9 cellular contexts compared by ENCODE assay signal in genomic region chr6:45923831-45924391, GRCh38.
DNase-seq lines count a peak whose midpoint lies in the region; ATAC-seq and TF ChIP-seq lines count a peak whose summit lies in the region.
"Had no signal": no experiment of that assay in that cellular context is flagged by ENCODE, and none has a peak within 500 bp of the region (broad histone marks: within the 10 kb centered on the region; RNA-seq: fewer than 3 reads in every experiment).

No MANE protein-coding gene starts in this region.

- intact Hi-C loops in A673 (cut with micrococcal nuclease; ENCODE audit: unreplicated experiment), result loop anchor here (2.0 to 10.0 kb wide), 4 partner anchors 489 to 1447 kb away; no protein-coding TSS in a partner anchor
- intact Hi-C loops in tibial artery (cut with DNase I; ENCODE audit: low total_unique reads), result loop anchor here (10.0 kb wide), 2 partner anchors 1269 to 1449 kb away; no protein-coding TSS in a partner anchor

- H3K79me2 ChIP-seq in smooth muscle cell (ENCODE audit: low read depth), result no peaks in the 10 kb centered on the region

- POLR2A ChIA-PET in A673 (lab: Charles Lee; ENCODE audit: low non-redundant PET), result no interaction called here

- H3K9me3 ChIP-seq in smooth muscle cell (replicated peaks; ENCODE audit: low read depth) (no peaks in the 10 kb centered on the region), A673 (ENCODE audit: low read depth, low read length, poor library complexity, severe bottlenecking) (no peaks in the 10 kb centered on the region), tibial artery (no peaks in the 10 kb centered on the region)
- H3K9me3 ChIP-seq: neutrophil had no signal

- peak; percentile 69 for ATAC-seq in GM18868 (IDR thresholded peaks at IDR 0.05; ENCODE audit: unreplicated experiment)
- ATAC-seq in HG02840 (IDR thresholded peaks at IDR 0.05; ENCODE audit: low FRiP score, unreplicated experiment), result peak; percentile 66

- peak; percentile 75 for DNase-seq in activated T-cell treated with anti-CD3 and anti-CD28 coated beads, Interleukin-2, amount 50 U/mL, for 48 hours
- DNase-seq in smooth muscle cell (lab: John Stamatoyannopoulos, UW; ENCODE audit: unreplicated experiment) (no peak), mucosa of gallbladder (ENCODE audit: low spot score) (no peak), NCI-H1436 treated with DMSO at 0.1 percent for 48 hours (lab: John Stamatoyannopoulos, UW) (no peak), A673 (ENCODE audit: low spot score) (no peak), tibial artery (no peak)

- TF ChIP-seq CTCF in smooth muscle cell (IDR thresholded peaks at IDR 0.05; ENCODE audit: borderline replicate concordance, insufficient read depth, poor library complexity, severe bottlenecking) (no peak), A673 (conservative IDR thresholded peaks at IDR 0.05; ENCODE audit: low read depth, low read length) (no peak), tibial artery (IDR thresholded peaks at IDR 0.05) (no peak)

- WGBS in smooth muscle cell (ENCODE audit: low lambda C conversion rate), result 17% methylated on average over 5 of the region's 5 CpGs

- peak overlapping the region; percentile 66 for H3K4me2 ChIP-seq in smooth muscle cell

- CTCF ChIA-PET in A673 (lab: Charles Lee), result no interaction called here

- H3K27me3 ChIP-seq in smooth muscle cell (ENCODE audit: low read depth) (no peaks in the 10 kb centered on the region), A673 (replicated peaks; ENCODE audit: insufficient read depth, low read depth, low read length, poor library complexity) (no peaks in the 10 kb centered on the region), tibial artery (peaks cover 0 to 7% of the 10 kb centered on the region in 2 donors)
- H3K27me3 ChIP-seq: neutrophil had no signal

- no peaks in the 10 kb centered on the region for H4K20me1 ChIP-seq in smooth muscle cell (ENCODE audit: low read depth)

- peaks cover 26% of the 10 kb centered on the region for H3K4me1 ChIP-seq in smooth muscle cell (ENCODE audit: low read depth)
- no peaks in the 10 kb centered on the region for H3K4me1 ChIP-seq in A673 (ENCODE audit: insufficient read depth, low read length, poor library complexity, severe bottlenecking)
- H3K4me1 ChIP-seq in tibial artery, result no peaks in the 10 kb centered on the region

- no TSS peak for BruUV-seq in A673 (replicated peaks; lab: Mats Ljungman, UMichigan)

- peak overlapping the region; percentile 25 for H3K9ac ChIP-seq in smooth muscle cell (ENCODE audit: low read depth)

- H3K27ac ChIP-seq in smooth muscle cell (ENCODE audit: low read depth), result peak overlapping the region; percentile 75
- H3K27ac ChIP-seq in A673 (ENCODE audit: low read depth, low read length, poor library complexity, severe bottlenecking), result no peak overlapping the region
- no peak overlapping the region for H3K27ac ChIP-seq in tibial artery
- H3K27ac ChIP-seq: neutrophil had no signal

- H2AFZ ChIP-seq in smooth muscle cell (ENCODE audit: low read depth), result no peak overlapping the region

- H3K36me3 ChIP-seq in smooth muscle cell (ENCODE audit: low read depth), result no peaks in the 10 kb centered on the region
- H3K36me3 ChIP-seq in A673 (ENCODE audit: insufficient read depth, low read length, poor library complexity, severe bottlenecking), result no peaks in the 10 kb centered on the region
- no peaks in the 10 kb centered on the region for H3K36me3 ChIP-seq in tibial artery
- H3K36me3 ChIP-seq: neutrophil had no signal

- H3F3A ChIP-seq in smooth muscle cell (ENCODE audit: low read depth), result peaks cover 14% of the 10 kb centered on the region

- H3K4me3 ChIP-seq in smooth muscle cell (no peak overlapping the region), A673 (ENCODE audit: low read depth, low read length, poor library complexity, severe bottlenecking) (no peak overlapping the region), tibial artery (no peak overlapping the region)

Comparison
In these comparisons a context has a peak if more than half of its experiments do, and no peak if none do; other contexts are left out.
1. DNase-seq: peak in activated T-cell treated with anti-CD3 and anti-CD28 coated beads, Interleukin-2, amount 50 U/mL, for 48 hours (2 of 2); none in smooth muscle cell (single experiment), mucosa of gallbladder (single experiment), NCI-H1436 treated with DMSO at 0.1 percent for 48 hours (single experiment), A673 (single experiment) and tibial artery (0 of 2).